ENCODE assay signal across 16 cellular contexts in genomic region chr14:94100847-94101246, GRCh38. TPM values are rescaled to one million over a fixed set of nuclear protein-coding genes. Genes with fewer than 3 reads are reported as not detected.
DNase-seq lines count a peak whose midpoint lies in the region; ATAC-seq and TF ChIP-seq lines count a peak whose summit lies in the region.
"Had no signal": no experiment of that assay in that cellular context is flagged by ENCODE, and none has a peak within 500 bp of the region (broad histone marks: within the 10 kb centered on the region; RNA-seq: fewer than 3 reads in every experiment).

No MANE protein-coding gene starts in this region.

- TF ChIP-seq POLR2A in tibial nerve (IDR thresholded peaks at IDR 0.05) = no peak

- H3K4me3 ChIP-seq in AG10803 (ENCODE audit: low read length) (no peak overlapping the region), tibial nerve (no peak overlapping the region)
- H3K4me3 ChIP-seq: transverse colon had no signal

- H3K27me3 ChIP-seq in tibial nerve = no peaks in the 10 kb centered on the region
- H3K27me3 ChIP-seq: transverse colon had no signal

- DNase-seq in AG10803 (ENCODE audit: low read depth) = peak; percentile 77
- peak; percentile 9 for DNase-seq in MV-4-11 (lab: John Stamatoyannopoulos, UW)
- DNase-seq in dedifferentiated amniotic fluid mesenchymal stem cell (ENCODE audit: extremely low spot score) = peak; percentile 53
- peak; percentile 89 for DNase-seq in myocyte (ENCODE audit: low read depth)
- no peak for DNase-seq in tibial nerve (ENCODE audit: low spot score in 2 of 2)
- DNase-seq: activated CD8-positive, alpha-beta memory T cell treated with anti-CD3 and anti-CD28 coated beads, Interleukin-2, amount 10 ng/mL, durations not matched to agents 7 days and 5 days; activated naive CD8-positive, alpha-beta T cell treated with anti-CD3 and anti-CD28 coated beads for 36 hours; effector CD8-positive, alpha-beta T cell; naive thymus-derived CD4-positive, alpha-beta T cell; NCI-H2029; small intestine; transverse colon had no signal

- 56 to 75% methylated on average over 4 of the region's 4 CpGs for WGBS in tibial nerve, 2 donors

- no peak for TF ChIP-seq CTCF in AG10803 (conservative IDR thresholded peaks at IDR 0.05; ENCODE audit: low read length)
- no peak for TF ChIP-seq CTCF in tibial nerve (IDR thresholded peaks at IDR 0.05)

- H3K36me3 ChIP-seq in tibial nerve = peaks cover 0 to 26% (median 0%) of the 10 kb centered on the region in 3 donors
- H3K36me3 ChIP-seq: transverse colon had no signal

- no peaks in the 10 kb centered on the region for H3K9me3 ChIP-seq in tibial nerve
- H3K9me3 ChIP-seq: transverse colon had no signal

- H3K4me1 ChIP-seq in tibial nerve = no peaks in the 10 kb centered on the region

- no peak for ATAC-seq in HG02938 (IDR thresholded peaks at IDR 0.05; ENCODE audit: unreplicated experiment)
- no peak for ATAC-seq in GM21529 (IDR thresholded peaks at IDR 0.05; ENCODE audit: unreplicated experiment)
- ATAC-seq in GM18873 (IDR thresholded peaks at IDR 0.05; ENCODE audit: low FRiP score, unreplicated experiment) = no peak
- ATAC-seq: activated CD8-positive, alpha-beta memory T cell treated with anti-CD3 and anti-CD28 coated beads, Interleukin-2, amount 10 ng/mL, durations not matched to agents 7 days and 5 days; naive thymus-derived CD4-positive, alpha-beta T cell had no signal

- H3K27ac ChIP-seq in tibial nerve = no peak overlapping the region
- H3K27ac ChIP-seq: C4-2B, transverse colon had no signal

- no peak for TF ChIP-seq EP300 in tibial nerve (IDR thresholded peaks at IDR 0.05)

RNA-seq across cellular contexts. Expression of gene IFI27, which starts 9.7 kb away (rescaled TPM):
- total RNA-seq in myocyte = 2.5 and 5.8 TPM in 2 replicates
- 1.6 TPM for polyA plus RNA-seq in myocyte (2012)
- 100 to 1,000 TPM; 118 to 502 (median 368) TPM for total RNA-seq in tibial nerve

RNA-seq across cellular contexts. Expression of gene IFI27L1, which starts 19.7 kb away (rescaled TPM):
- total RNA-seq in myocyte (5.6 and 10.3 TPM in 2 replicates), tibial nerve (10 to 100 TPM in 2 of 4 donors, 1 to 10 TPM in 2; 2.7 to 14.6 (median 7.2) TPM)
- polyA plus RNA-seq in myocyte (2012) = 41.0 TPM

RNA-seq across cellular contexts. Expression of gene DDX24, which starts 19.8 kb away (rescaled TPM):
- total RNA-seq in myocyte (156 and 161 TPM in 2 replicates), tibial nerve (100 to 1,000 TPM; 116 to 170 (median 151) TPM)
- 193 TPM for polyA plus RNA-seq in myocyte (2012)

RNA-seq across cellular contexts. Expression of gene IFI27L2, which starts 28.6 kb away (rescaled TPM):
- total RNA-seq in myocyte (34.8 and 42.6 TPM in 2 replicates), tibial nerve (100 to 1,000 TPM in 3 of 4 donors, 10 to 100 TPM in 1; 76.8 to 146 (median 129) TPM)
- 256 TPM for polyA plus RNA-seq in myocyte (2012)

Comparison
In these comparisons a context has a peak if more than half of its experiments do, and no peak if none do; other contexts are left out.
1. DNase-seq: peak in AG10803 (single experiment), MV-4-11 (single experiment), dedifferentiated amniotic fluid mesenchymal stem cell (single experiment) and myocyte (single experiment); none in tibial nerve (0 of 2).
2. RNA of gene IFI27, which starts 9.7 kb away (total RNA-seq): 118 to 502 TPM in tibial nerve; 2.5 to 5.8 TPM in myocyte; every median in the first group is over 10 times any median in the second.